In the genomic region with DNA sequence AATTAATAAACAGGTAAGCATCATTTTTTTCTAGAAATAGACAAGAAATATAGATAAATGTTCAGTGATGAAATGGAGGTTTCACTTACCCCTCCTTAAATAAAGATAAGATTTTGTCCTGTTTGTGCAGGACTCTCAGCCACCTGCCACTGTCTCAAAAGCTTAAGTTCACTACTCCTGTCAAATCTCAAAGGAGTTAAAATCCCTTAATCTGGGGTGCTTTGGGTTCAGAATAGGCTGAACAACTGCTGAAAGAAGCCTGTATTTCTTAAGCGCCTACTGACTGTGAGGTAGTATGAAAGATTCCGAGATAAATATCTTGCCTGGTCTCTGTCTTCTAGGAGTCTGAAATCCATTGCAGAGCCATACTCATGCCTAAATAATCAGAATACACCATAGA, we compare ENCODE assay signal across 36 cellular contexts.
"Had no signal": no experiment of that assay in that cellular context is flagged by ENCODE, and none has a peak within 500 bp of the region (broad histone marks: within the 10 kb centered on the region; RNA-seq: fewer than 3 reads in every experiment).

No MANE protein-coding gene starts in this region.

- ATAC-seq: activated CD4-positive, alpha-beta T cell treated with anti-CD3 and anti-CD28 coated beads for 36 hours; activated CD4-positive, CD25-positive, alpha-beta regulatory T cell treated with anti-CD3 and anti-CD28 coated beads, Interleukin-2, amount 50 U/mL, for 24 hours; activated CD8-positive, alpha-beta memory T cell treated with anti-CD3 and anti-CD28 coated beads, Interleukin-2, amount 10 ng/mL, durations not matched to agents 7 days and 5 days; activated CD8-positive, alpha-beta T cell treated with anti-CD3 and anti-CD28 coated beads, Interleukin-2, amount 10 ng/mL, durations not matched to agents 7 days and 5 days; activated naive CD8-positive, alpha-beta T cell treated with anti-CD3 and anti-CD28 coated beads, Interleukin-2, amount 50 U/mL, for 24 hours; WTC11 had no signal

- H3K9me3 Mint-ChIP-seq: activated T-helper 2 cell treated with anti-CD3 and anti-CD28 coated beads, Interferon-gamma antibody, Interleukin-2, Interleukin-4, amounts not matched to agents 10 μg/mL and 5 μg/mL and 100 μg/mL, durations not matched to agents 14 hours and 24 hours and 36 hours; WTC11 had no signal

- H3K36me3 Mint-ChIP-seq: activated naive CD4-positive, alpha-beta T cell treated with anti-CD3 and anti-CD28 coated beads, Interleukin-2, amount 10 ng/mL, durations not matched to agents 7 days and 5 days; activated naive CD4-positive, alpha-beta T cell treated with anti-CD3 and anti-CD28 coated beads, Interleukin-2, amount 50 U/mL, for 24 hours; activated naive CD8-positive, alpha-beta T cell; brain; WTC11 had no signal

- H3K4me3 ChIP-seq: ascending aorta, cardiac muscle cell had no signal

- H3K4me3 Mint-ChIP-seq: activated CD4-positive, alpha-beta memory T cell treated with anti-CD3 and anti-CD28 coated beads, Interleukin-2, amount 10 ng/mL, durations not matched to agents 7 days and 5 days; activated CD4-positive, alpha-beta T cell treated with anti-CD3 and anti-CD28 coated beads for 36 hours; activated CD4-positive, alpha-beta T cell treated with anti-CD3 and anti-CD28 coated beads, Interleukin-2, amount 10 ng/mL, durations not matched to agents 7 days and 5 days; activated CD8-positive, alpha-beta memory T cell treated with anti-CD3 and anti-CD28 coated beads, Interleukin-2, amount 10 ng/mL, durations not matched to agents 7 days and 5 days; activated CD8-positive, alpha-beta T cell treated with anti-CD3 and anti-CD28 coated beads, Interleukin-2, amount 10 ng/mL, durations not matched to agents 7 days and 5 days; activated naive CD4-positive, alpha-beta T cell treated with anti-CD3 and anti-CD28 coated beads, Interleukin-2, amount 10 ng/mL, durations not matched to agents 7 days and 5 days; activated naive CD4-positive, alpha-beta T cell treated with anti-CD3 and anti-CD28 coated beads, Interleukin-2, amount 50 U/mL, for 24 hours; activated naive CD8-positive, alpha-beta T cell; activated naive CD8-positive, alpha-beta T cell treated with anti-CD3 and anti-CD28 coated beads, Interleukin-2, amount 10 ng/mL, durations not matched to agents 7 days and 5 days; activated naive CD8-positive, alpha-beta T cell treated with anti-CD3 and anti-CD28 coated beads, Interleukin-2, amount 50 U/mL, for 24 hours; activated T-cell treated with anti-CD3 and anti-CD28 coated beads, Interleukin-2, amount 50 U/mL, for 24 hours; brain; central memory CD8-positive, alpha-beta T cell; T-helper 1 cell treated with Interleukin-12 subunit alpha and Interleukin-12 subunit beta and Interleukin-4 antibody, amounts not matched to agents 30 μg/mL and 1 μg/mL, for 36 hours; T-helper 2 cell treated with Interferon-gamma antibody and Interleukin-4, amounts not matched to agents 5 μg/mL and 100 μg/mL, for 36 hours; WTC11 had no signal

- H3K27me3 ChIP-seq: ascending aorta had no signal

- H3K9me3 ChIP-seq: ascending aorta had no signal

- DNase-seq: activated CD4-positive, alpha-beta memory T cell treated with anti-CD3 and anti-CD28 coated beads, Interleukin-2, amount 10 ng/mL, durations not matched to agents 7 days and 5 days; activated CD4-positive, alpha-beta T cell treated with anti-CD3 and anti-CD28 coated beads for 1 hour; activated CD4-positive, alpha-beta T cell treated with anti-CD3 and anti-CD28 coated beads for 36 hours; activated CD4-positive, alpha-beta T cell treated with anti-CD3 and anti-CD28 coated beads for 48 hours; activated CD4-positive, alpha-beta T cell treated with anti-CD3 and anti-CD28 coated beads, Interleukin-2, amount 10 ng/mL, durations not matched to agents 7 days and 5 days; activated CD4-positive, alpha-beta T cell treated with anti-CD3 and anti-CD28 coated beads, Interleukin-2, amount 50 U/mL, for 48 hours; activated CD4-positive, CD25-positive, alpha-beta regulatory T cell; activated CD8-positive, alpha-beta memory T cell treated with anti-CD3 and anti-CD28 coated beads for 24 hours; activated CD8-positive, alpha-beta memory T cell treated with anti-CD3 and anti-CD28 coated beads, Interleukin-2, amount 10 ng/mL, durations not matched to agents 7 days and 5 days; activated CD8-positive, alpha-beta memory T cell treated with anti-CD3 and anti-CD28 coated beads, Interleukin-2, amount 50 U/mL, for 48 hours; activated CD8-positive, alpha-beta T cell treated with anti-CD3 and anti-CD28 coated beads, Interleukin-2, amount 10 ng/mL, durations not matched to agents 7 days and 5 days; activated effector memory CD4-positive, alpha-beta T cell treated with Interleukin-2 at 50 U/mL for 16 hours; activated gamma-delta T cell; activated naive CD4-positive, alpha-beta T cell treated with anti-CD3 and anti-CD28 coated beads, Interleukin-2, amount 10 ng/mL, durations not matched to agents 7 days and 5 days; activated naive CD4-positive, alpha-beta T cell treated with Interleukin-2 at 50 U/mL for 16 hours; activated naive CD8-positive, alpha-beta T cell treated with anti-CD3 and anti-CD28 coated beads, Interleukin-2, amount 10 ng/mL, durations not matched to agents 7 days and 5 days; activated naive CD8-positive, alpha-beta T cell treated with anti-CD3 and anti-CD28 coated beads, Interleukin-2, amount 50 U/mL, for 24 hours; activated T-cell treated with anti-CD3 and anti-CD28 coated beads, Interleukin-2, amount 50 U/mL, for 24 hours; activated T-cell treated with anti-CD3 and anti-CD28 coated beads, Interleukin-2, amount 50 U/mL, for 48 hours; amygdala; caudate nucleus; cerebellar nuclear complex; T-helper 2 cell; T-helper 9 cell had no signal

- H3K36me3 ChIP-seq: ascending aorta, cardiac muscle cell had no signal

- H3K4me1 Mint-ChIP-seq: activated CD4-positive, alpha-beta memory T cell treated with anti-CD3 and anti-CD28 coated beads, Interleukin-2, amount 10 ng/mL, durations not matched to agents 7 days and 5 days; activated CD8-positive, alpha-beta memory T cell treated with anti-CD3 and anti-CD28 coated beads, Interleukin-2, amount 10 ng/mL, durations not matched to agents 7 days and 5 days; activated naive CD4-positive, alpha-beta T cell treated with anti-CD3 and anti-CD28 coated beads, Interleukin-2, amount 50 U/mL, for 24 hours; central memory CD8-positive, alpha-beta T cell had no signal

- H3K27ac Mint-ChIP-seq: activated CD4-positive, alpha-beta memory T cell treated with anti-CD3 and anti-CD28 coated beads, Interleukin-2, amount 10 ng/mL, durations not matched to agents 7 days and 5 days; activated CD4-positive, alpha-beta T cell treated with anti-CD3 and anti-CD28 coated beads for 36 hours; activated CD4-positive, alpha-beta T cell treated with anti-CD3 and anti-CD28 coated beads, Interleukin-2, amount 10 ng/mL, durations not matched to agents 7 days and 5 days; activated CD8-positive, alpha-beta memory T cell treated with anti-CD3 and anti-CD28 coated beads, Interleukin-2, amount 10 ng/mL, durations not matched to agents 7 days and 5 days; activated CD8-positive, alpha-beta T cell treated with anti-CD3 and anti-CD28 coated beads, Interleukin-2, amount 10 ng/mL, durations not matched to agents 7 days and 5 days; activated naive CD4-positive, alpha-beta T cell treated with anti-CD3 and anti-CD28 coated beads, Interleukin-2, amount 10 ng/mL, durations not matched to agents 7 days and 5 days; activated naive CD4-positive, alpha-beta T cell treated with anti-CD3 and anti-CD28 coated beads, Interleukin-2, amount 50 U/mL, for 24 hours; activated naive CD8-positive, alpha-beta T cell; activated naive CD8-positive, alpha-beta T cell treated with anti-CD3 and anti-CD28 coated beads, Interleukin-2, amount 10 ng/mL, durations not matched to agents 7 days and 5 days; activated naive CD8-positive, alpha-beta T cell treated with anti-CD3 and anti-CD28 coated beads, Interleukin-2, amount 50 U/mL, for 24 hours; activated T-cell treated with anti-CD3 and anti-CD28 coated beads, Interleukin-2, amount 50 U/mL, for 24 hours; activated T-helper 2 cell treated with anti-CD3 and anti-CD28 coated beads, Interferon-gamma antibody, Interleukin-2, Interleukin-4, amounts not matched to agents 10 μg/mL and 5 μg/mL and 100 μg/mL, durations not matched to agents 14 hours and 24 hours and 36 hours; brain; T-helper 1 cell treated with Interleukin-12 subunit alpha and Interleukin-12 subunit beta and Interleukin-4 antibody, amounts not matched to agents 30 μg/mL and 1 μg/mL, for 36 hours; T-helper 2 cell treated with Interferon-gamma antibody and Interleukin-4, amounts not matched to agents 5 μg/mL and 100 μg/mL, for 36 hours; WTC11 had no signal

- H3K27ac ChIP-seq: ascending aorta, cardiac muscle cell, VCaP had no signal
